Comparison of ENCODE assay signal across 8 cellular contexts in the genomic region with DNA sequence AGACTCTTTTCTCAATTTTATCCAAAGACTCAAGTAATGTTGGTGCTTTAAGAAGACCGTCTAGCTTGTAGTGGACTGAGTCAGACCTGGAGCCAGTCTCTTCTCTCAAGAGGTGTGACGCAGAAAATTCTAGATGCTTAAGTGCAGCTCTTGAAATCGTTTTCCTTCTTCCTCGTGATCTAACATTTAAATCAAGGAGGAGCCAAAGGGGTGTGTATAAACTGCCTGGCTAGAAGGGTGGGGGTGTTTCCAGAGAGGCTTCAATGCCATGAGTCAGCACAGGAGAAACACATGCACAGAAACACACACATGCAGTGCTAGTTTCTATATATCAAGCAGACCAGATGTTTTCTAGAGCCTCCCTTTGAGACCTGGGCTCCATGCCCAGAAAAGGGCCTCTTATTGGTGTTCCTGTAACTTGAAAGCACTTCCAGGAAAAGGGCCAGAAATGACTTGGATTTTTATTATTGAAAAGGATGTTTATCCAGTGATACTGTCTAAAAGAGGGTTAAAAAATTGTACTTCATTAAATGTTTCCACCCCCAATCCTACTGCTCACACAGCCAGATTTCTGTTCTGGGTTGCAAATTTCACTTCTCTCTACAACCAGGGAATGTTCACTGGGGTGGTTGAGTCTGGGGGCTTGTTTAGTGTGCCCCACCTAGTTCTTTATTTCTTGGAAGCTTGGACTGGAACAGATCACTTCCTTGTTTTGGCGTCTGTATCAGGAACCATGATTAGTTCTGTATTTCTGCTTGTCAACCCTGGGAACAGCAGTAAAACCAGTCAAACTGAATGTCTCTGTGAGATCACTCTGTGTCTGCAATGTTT. TPM values are rescaled to one million over a fixed set of nuclear protein-coding genes. Genes with fewer than 3 reads are reported as not detected.
DNase-seq lines count a peak whose midpoint lies in the region; TF ChIP-seq lines count a peak whose summit lies in the region.

TSS of gene CLIC2 (minus strand) at position 129 of the 831 bp plus-strand sequence. CDS start 187 bp downstream, outside the sequence.

- peak; percentile 95 for DNase-seq in DMS 273 (lab: John Stamatoyannopoulos, UW; ENCODE audit: unreplicated experiment)
- DNase-seq in H4 (ENCODE audit: low spot score): peak; percentile 95
- peak; percentile 95 for DNase-seq in OCI-M1 (lab: John Stamatoyannopoulos, UW)
- peak; percentile 84 for DNase-seq in fibroblast of the conjunctiva (ENCODE audit: low read depth)
- DNase-seq in suprapubic skin (ENCODE audit: low spot score in 2 of 2): peak in 1 of 2 donors; percentile 50
- DNase-seq in putamen (ENCODE audit: low spot score): no peak
- DNase-seq in activated naive CD4-positive, alpha-beta T cell (lab: John Stamatoyannopoulos, UW): no peak
- no peak for DNase-seq in caudate nucleus (lab: John Stamatoyannopoulos, UW)

- 30% methylated on average over 5 of the region's 5 CpGs for WGBS in suprapubic skin

- no peak for TF ChIP-seq CTCF in suprapubic skin (IDR thresholded peaks at IDR 0.05)

- H3K27me3 ChIP-seq in suprapubic skin: no peaks in the 10 kb centered on the region

- no peak for TF ChIP-seq EP300 in suprapubic skin (IDR thresholded peaks at IDR 0.05)

- no peaks in the 10 kb centered on the region for H3K4me1 ChIP-seq in suprapubic skin

- H3K36me3 ChIP-seq in suprapubic skin: no peaks in the 10 kb centered on the region

- no peak for TF ChIP-seq POLR2A in suprapubic skin (IDR thresholded peaks at IDR 0.05)

- H3K4me3 ChIP-seq in suprapubic skin: peak within 1 kb of the TSS; percentile 40

- H3K27ac ChIP-seq in suprapubic skin (peak within 1 kb of the TSS; percentile 74), caudate nucleus (ENCODE audit: low read depth, low read length) (no peak within 1 kb of the TSS)

- H3K9me3 ChIP-seq in suprapubic skin: no peaks in the 10 kb centered on the region

RNA-seq across cellular contexts. Expression of gene CLIC2, which starts in this region (rescaled TPM):
- total RNA-seq in H4 (2014; rRNA removed; shearing (Covaris generic)): 31.6 and 44.7 TPM in 2 replicates
- total RNA-seq in suprapubic skin: 1 to 10 TPM; 4.8 to 9.2 (median 7.4) TPM

Comparison
In these comparisons a context has a peak if more than half of its experiments do, and no peak if none do; other contexts are left out.
1. DNase-seq: peak in DMS 273 (single experiment), H4 (single experiment), OCI-M1 (single experiment) and fibroblast of the conjunctiva (single experiment); none in putamen (single experiment), activated naive CD4-positive, alpha-beta T cell (0 of 4) and caudate nucleus (0 of 61).